ENCODE assay signal across 8 cellular contexts in the genomic region with DNA sequence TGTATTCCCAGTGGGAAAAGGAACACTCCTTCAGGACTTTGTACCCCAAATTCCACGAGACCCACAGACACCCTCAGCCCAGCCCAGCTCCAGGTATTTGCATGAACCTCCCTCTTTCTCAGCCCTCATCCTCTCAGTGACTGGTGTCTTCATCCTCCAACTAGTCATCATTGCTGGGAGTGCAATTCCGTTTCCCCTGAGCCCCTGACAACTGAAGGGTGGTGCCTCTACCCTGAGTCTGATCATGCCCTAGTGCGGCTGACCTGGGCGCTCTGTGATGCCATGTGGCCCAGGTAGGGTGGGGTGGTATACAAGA. TPM values are rescaled to one million over a fixed set of nuclear protein-coding genes. Genes with fewer than 3 reads are reported as not detected.
DNase-seq lines count a peak whose midpoint lies in the region; ATAC-seq, FAIRE-seq and TF ChIP-seq lines count a peak whose summit lies in the region.

No MANE protein-coding gene starts in this region.

- H3K79me2 ChIP-seq in HCT116 (ENCODE audit: insufficient read depth, low read length) (peaks cover 10% of the 10 kb centered on the region; the same call in 1 of the 2 replicates), OCI-LY7 (ENCODE audit: insufficient read depth, low read depth, low read length) (peaks cover 3% of the 10 kb centered on the region; the same call in 1 of the 2 replicates)

- no peak for TF ChIP-seq RAD21 in HCT116 (IDR thresholded peaks at IDR 0.05; ENCODE audit: low read depth)

- POLR2A ChIA-PET in HCT116 (lab: Charles Lee), result no interaction called here
- POLR2A ChIA-PET in OCI-LY7 (lab: Charles Lee), result interaction anchor here (1.3 to 2.4 kb wide), 4 partner anchors 10 to 41 kb away, joined by 3 to 18 read pairs (median 9); partner anchors contain the start of gene ZNF672

- no peak for TF ChIP-seq POLR2A in HCT116 (IDR thresholded peaks at IDR 0.05; ENCODE audit: borderline replicate concordance, extremely low read depth, insufficient read depth, insufficient read length)

- intact Hi-C loops in HCT116 (cut with micrococcal nuclease), result no loop called here
- intact Hi-C loops in OCI-LY7 (cut with micrococcal nuclease; ENCODE audit: unreplicated experiment), result loop anchor here (1.0 kb wide), 1 partner anchor 11 kb away; no protein-coding TSS in a partner anchor

- H3K4me1 ChIP-seq in HCT116 (ENCODE audit: control insufficient read depth in 1 of 2, insufficient read depth in 2 of 2, low read length in 2 of 2) (peaks cover 5 to 34% of the 10 kb centered on the region in 2 experiments; a peak in 3 of 4 replicates), OCI-LY7 (ENCODE audit: insufficient read depth, low read length, poor library complexity, severe bottlenecking) (peaks cover 24% of the 10 kb centered on the region), small intestine (ENCODE audit: control insufficient read depth in 2 of 2, insufficient read depth in 1 of 2, low read depth in 1 of 2, low read length in 1 of 2) (peaks cover 2% of the 10 kb centered on the region in 2 donors)

- H2AFZ ChIP-seq in HCT116 (ENCODE audit: low read depth, low read length, poor library complexity, severe bottlenecking), result no peak overlapping the region
- peak overlapping the region; percentile 50 for H2AFZ ChIP-seq in OCI-LY7 (ENCODE audit: low read length)

- H3K27me3 ChIP-seq in HCT116 (ENCODE audit: insufficient read depth, low read length) (no peaks in the 10 kb centered on the region), small intestine (ENCODE audit: control insufficient read depth in 2 of 2, insufficient read depth in 2 of 2, low read length in 2 of 2) (no peaks in the 10 kb centered on the region)

- no peak for TF ChIP-seq CTCF in GM12875 (IDR thresholded peaks at IDR 0.05; ENCODE audit: borderline replicate concordance, insufficient read depth, low read depth, low read length)
- TF ChIP-seq CTCF in HCT116 (IDR thresholded peaks at IDR 0.05 in 2 of 3, conservative IDR thresholded peaks at IDR 0.05 in 1 of 3; ENCODE audit: borderline replicate concordance in 1 of 3, insufficient read depth in 1 of 3, low read depth in 2 of 3, low read length in 2 of 3), result no peak
- TF ChIP-seq CTCF in OCI-LY7 (conservative IDR thresholded peaks at IDR 0.05; ENCODE audit: low read length), result no peak
- TF ChIP-seq CTCF in fibroblast of mammary gland (conservative IDR thresholded peaks at IDR 0.05; ENCODE audit: control insufficient read depth, insufficient read depth, low read depth, low read length), result no peak

- ATAC-seq in HCT116 (no peak), GM19463 (IDR thresholded peaks at IDR 0.05; ENCODE audit: unreplicated experiment) (no peak)

- FAIRE-seq in small intestine (lab: Jason Lieb, UNC), result no peak

- DNase-seq in HCT116 (ENCODE audit: low read depth, low spot score), result no peak
- DNase-seq in OCI-LY7 (ENCODE audit: low spot score), result peak; percentile 22
- no peak for DNase-seq in fibroblast of mammary gland (ENCODE audit: low read depth)
- no peak for DNase-seq in small intestine
- no peak for DNase-seq in effector CD4-positive, alpha-beta T cell
- DNase-seq in NCI-H2171 treated with DMSO at 0.1 percent for 48 hours (lab: John Stamatoyannopoulos, UW), result no peak

- RAD21 ChIA-PET in HCT116 (lab: Charles Lee; ENCODE audit: low non-redundant PET in 1 of 2, low total read pairs in 2 of 2, uncharacterized antibody in 2 of 2, unreplicated experiment in 2 of 2), result no interaction called here

- H3K36me3 ChIP-seq in HCT116 (ENCODE audit: control insufficient read depth in 1 of 2, insufficient read depth in 2 of 2, low read length in 2 of 2) (no peaks in the 10 kb centered on the region), OCI-LY7 (ENCODE audit: insufficient read depth, low read length) (no peaks in the 10 kb centered on the region), small intestine (ENCODE audit: control insufficient read depth in 2 of 2, insufficient read depth in 2 of 2, low read length in 2 of 2) (no peaks in the 10 kb centered on the region)

- BruUV-seq in HCT116 (replicated peaks; lab: Mats Ljungman, UMichigan) (no TSS peak), OCI-LY7 (replicated peaks; lab: Mats Ljungman, UMichigan) (no TSS peak)

- H3K9me2 ChIP-seq in HCT116 (ENCODE audit: insufficient read depth) (no peaks in the 10 kb centered on the region), OCI-LY7 (ENCODE audit: insufficient read depth, low read length) (no peaks in the 10 kb centered on the region)

- no peaks in the 10 kb centered on the region for H4K20me1 ChIP-seq in HCT116 (ENCODE audit: insufficient read depth)
- no peaks in the 10 kb centered on the region for H4K20me1 ChIP-seq in OCI-LY7 (ENCODE audit: insufficient read depth, low read length)

- H3K4me3 ChIP-seq in GM12875 (ENCODE audit: low read depth, low read length) (peak overlapping the region; percentile 76), HCT116 (replicated peaks in 1 of 2; ENCODE audit: low read depth in 1 of 2, low read length in 2 of 2) (peak overlapping the region; percentile 38 to 53), OCI-LY7 (ENCODE audit: low read depth, low read length, poor library complexity, severe bottlenecking) (peak overlapping the region; percentile 63), fibroblast of mammary gland (ENCODE audit: control insufficient read depth, low read depth, low read length) (peak overlapping the region; percentile 68), small intestine (ENCODE audit: low read depth in 1 of 2, low read length in 2 of 2) (peak overlapping the region; percentile 58 to 62)

- no peak overlapping the region; the same call in 1 of the 2 replicates for H3K27ac ChIP-seq in HCT116 (ENCODE audit: low read depth, low read length)
- no peak overlapping the region for H3K27ac ChIP-seq in OCI-LY7 (ENCODE audit: low read depth, low read length, poor library complexity, severe bottlenecking)
- H3K27ac ChIP-seq in small intestine (ENCODE audit: low read depth in 1 of 2, low read length in 1 of 2), result peak overlapping the region; percentile 54 to 80

- H3K9ac ChIP-seq in HCT116 (ENCODE audit: low read length), result peak overlapping the region; percentile 42

- CTCF ChIA-PET in HCT116 (lab: Charles Lee), result no interaction called here
- CTCF ChIA-PET in OCI-LY7 (lab: Charles Lee; ENCODE audit: unreplicated experiment), result interaction anchor here (0.6 kb wide), 1 partner anchor 20 kb away, joined by 3 read pairs; no protein-coding TSS in a partner anchor

- no peaks in the 10 kb centered on the region for H3K9me3 ChIP-seq in HCT116 (ENCODE audit: control insufficient read depth in 1 of 2, insufficient read depth in 1 of 2, low read depth in 1 of 2, low read length in 2 of 2)
- no peaks in the 10 kb centered on the region for H3K9me3 ChIP-seq in OCI-LY7 (ENCODE audit: low read length)
- no peaks in the 10 kb centered on the region for H3K9me3 ChIP-seq in small intestine (ENCODE audit: control insufficient read depth, low read depth)

- 7 to 13% (median 7%) methylated on average over 4 of the region's 4 CpGs for WGBS in small intestine, 3 donors

- H3K4me2 ChIP-seq in HCT116 (ENCODE audit: low read length), result peak overlapping the region; percentile 74
- H3K4me2 ChIP-seq in OCI-LY7 (ENCODE audit: low read length), result peak overlapping the region; percentile 64

TF ChIP-seq in HCT116, 20 proteins besides CTCF, POLR2A, EP300 and RAD21:
- TF ChIP-seq MAX (IDR thresholded peaks at IDR 0.05) (0 out of 2 replicates have a peak, but pooled peaks have one; percentile 2), POLR2AphosphoS5 (IDR thresholded peaks at IDR 0.05; ENCODE audit: low read depth, low read length) (no peak)

RNA-seq across cellular contexts. Expression of gene ZNF692, which starts 3.8 kb away (rescaled TPM):
- 76.2 TPM for total RNA-seq in HCT116 (2021; ENCODE audit: unreplicated experiment)
- polyA plus RNA-seq in HCT116 (2012), result 60.2 and 69.1 TPM in 2 replicates
- 49.7 and 65.0 TPM in 2 replicates for total RNA-seq in OCI-LY7 (2014; rRNA removed; shearing (Covaris generic))
- total RNA-seq in OCI-LY7 (2022), result 66.2 and 67.4 TPM in 2 replicates
- polyA plus RNA-seq in small intestine, result 100 to 1,000 TPM in 1 of 3 donors, 10 to 100 TPM in 2; 42.2 to 124 (median 94.0) TPM

RNA-seq across cellular contexts. Expression of gene ZNF672, which starts 24.6 kb away (rescaled TPM):
- total RNA-seq in HCT116 (2021; ENCODE audit: unreplicated experiment) (27.6 TPM), OCI-LY7 (2022) (50.0 and 52.7 TPM in 2 replicates)
- polyA plus RNA-seq in HCT116 (2012), result 24.7 and 29.4 TPM in 2 replicates
- 45.7 and 56.1 TPM in 2 replicates for total RNA-seq in OCI-LY7 (2014; rRNA removed; shearing (Covaris generic))
- 10 to 100 TPM; 17.2 to 25.7 (median 20.8) TPM for polyA plus RNA-seq in small intestine

RNA-seq across cellular contexts. Expression of gene SH3BP5L, which starts 36.9 kb away (rescaled TPM):
- total RNA-seq in HCT116 (2021; ENCODE audit: unreplicated experiment) (22.3 TPM), OCI-LY7 (2022) (21.8 and 24.5 TPM in 2 replicates)
- 11.9 and 15.1 TPM in 2 replicates for polyA plus RNA-seq in HCT116 (2012)
- 14.5 and 16.9 TPM in 2 replicates for total RNA-seq in OCI-LY7 (2014; rRNA removed; shearing (Covaris generic))
- 10 to 100 TPM; 19.1 to 38.0 (median 27.3) TPM for polyA plus RNA-seq in small intestine

RNA-seq across cellular contexts. Expression of gene PGBD2, which starts 43.4 kb away (rescaled TPM):
- total RNA-seq in HCT116 (2021; ENCODE audit: unreplicated experiment) (5.1 TPM), OCI-LY7 (2022) (6.4 and 7.5 TPM in 2 replicates)
- polyA plus RNA-seq in HCT116 (2012), result 4.1 and 4.6 TPM in 2 replicates
- 9.2 and 13.0 TPM in 2 replicates for total RNA-seq in OCI-LY7 (2014; rRNA removed; shearing (Covaris generic))
- 10 to 100 TPM in 1 of 3 donors, 1 to 10 TPM in 2; 3.8 to 11.0 (median 6.5) TPM for polyA plus RNA-seq in small intestine

Comparison
In these comparisons a context has a peak if more than half of its experiments do, and no peak if none do; other contexts are left out.
1. H3K27ac ChIP-seq: peak in small intestine (2 of 2); none in HCT116 (single experiment) and OCI-LY7 (single experiment).
2. Peak in every context shown above with its lines, with median percentiles within 50 percentile points of each other: H3K4me3 ChIP-seq.